ENCODE assay signal across 8 cellular contexts in genomic region chr12:75481774-75482173, GRCh38. TPM values are rescaled to one million over a fixed set of nuclear protein-coding genes. Genes with fewer than 3 reads are reported as not detected.
DNase-seq lines count a peak whose midpoint lies in the region; ATAC-seq and TF ChIP-seq lines count a peak whose summit lies in the region.

No MANE protein-coding gene starts in this region.

- H3K27ac ChIP-seq in BLaER1 treated with 17β-estradiol and CSF1 and Interleukin-3, amounts not matched to agents 10 nM and 100 nM, result peak overlapping the region; percentile 68 to 95 (median 89); a peak in 21 of 22 replicates
- H3K27ac ChIP-seq in breast epithelium, result peak overlapping the region; percentile 10 to 90

- TF ChIP-seq CTCF in breast epithelium (IDR thresholded peaks at IDR 0.05), result no peak

- no peaks in the 10 kb centered on the region for H3K27me3 ChIP-seq in BLaER1 treated with 17β-estradiol and CSF1 and Interleukin-3, amounts not matched to agents 10 nM and 100 nM
- H3K27me3 ChIP-seq in breast epithelium, result no peaks in the 10 kb centered on the region

- DNase-seq in KBM-7 (peak; percentile 62), breast epithelium (ENCODE audit: low spot score in 2 of 2) (no peak), RPMI8226 (no peak), NCI-H82 treated with DMSO at 0.1 percent for 48 hours (lab: John Stamatoyannopoulos, UW; ENCODE audit: unreplicated experiment) (no peak)
- DNase-seq in naive thymus-derived CD8-positive, alpha-beta T cell, result no peak

- H3K4me2 ChIP-seq in BLaER1 treated with 17β-estradiol and CSF1 and Interleukin-3, amounts not matched to agents 10 nM and 100 nM, result peak overlapping the region; percentile 57 to 96 (median 86)

- peak overlapping the region in 8 of 10 experiments; percentile 53 to 85 (median 74); a peak in 16 of 20 replicates for H3K4me3 ChIP-seq in BLaER1 treated with 17β-estradiol and CSF1 and Interleukin-3, amounts not matched to agents 10 nM and 100 nM
- peak overlapping the region; percentile 39 to 61 (median 54) for H3K4me3 ChIP-seq in breast epithelium

- peaks cover 0 to 6% (median 0%) of the 10 kb centered on the region in 11 experiments; a peak in 4 of 22 replicates for H3K9me3 ChIP-seq in BLaER1 treated with 17β-estradiol and CSF1 and Interleukin-3, amounts not matched to agents 10 nM and 100 nM (replicated peaks in 1 of 11)
- H3K9me3 ChIP-seq in breast epithelium, result no peaks in the 10 kb centered on the region

- ATAC-seq in naive thymus-derived CD8-positive, alpha-beta T cell, result no peak
- ATAC-seq in HG02759 (IDR thresholded peaks at IDR 0.05; ENCODE audit: unreplicated experiment) (no peak), HG03457 (IDR thresholded peaks at IDR 0.05; ENCODE audit: unreplicated experiment) (no peak)

- TF ChIP-seq POLR2A in breast epithelium (IDR thresholded peaks at IDR 0.05), result no peak

- H4K20me1 ChIP-seq in BLaER1 treated with 17β-estradiol and CSF1 and Interleukin-3, amounts not matched to agents 10 nM and 100 nM, result peaks cover 0 to 34% (median 0%) of the 10 kb centered on the region in 11 experiments; a peak in 9 of 22 replicates

- H3K27me3 Mint-ChIP-seq in naive thymus-derived CD8-positive, alpha-beta T cell, result peaks cover 0 to 1% (median 0%) of the 10 kb centered on the region in 5 donors

- peak overlapping the region in 10 of 11 experiments; percentile 52 to 93 (median 82); a peak in 19 of 22 replicates for H3K9ac ChIP-seq in BLaER1 treated with 17β-estradiol and CSF1 and Interleukin-3, amounts not matched to agents 10 nM and 100 nM

- intact Hi-C loops in breast epithelium (cut with DNase I; ENCODE audit: low total_unique reads), result no loop called here

- peaks cover 0 to 50% (median 12%) of the 10 kb centered on the region in 11 experiments; a peak in 13 of 22 replicates for H3K36me3 ChIP-seq in BLaER1 treated with 17β-estradiol and CSF1 and Interleukin-3, amounts not matched to agents 10 nM and 100 nM
- H3K36me3 ChIP-seq in breast epithelium, result no peaks in the 10 kb centered on the region

- peaks cover 42 to 92% (median 76%) of the 10 kb centered on the region in 4 donors for H3K4me1 Mint-ChIP-seq in naive thymus-derived CD8-positive, alpha-beta T cell

- in situ Hi-C loops in KBM-7 (cut with MboI; ENCODE audit: low pct_unique_long_range_greater_than_20kb, low sequenced_read_pairs), result no loop called here

- peak overlapping the region; percentile 74 to 100 (median 98) for H3K4me3 Mint-ChIP-seq in naive thymus-derived CD8-positive, alpha-beta T cell

- peak overlapping the region; percentile 94 to 99 (median 99) for H3K27ac Mint-ChIP-seq in naive thymus-derived CD8-positive, alpha-beta T cell

- H3K36me3 Mint-ChIP-seq in naive thymus-derived CD8-positive, alpha-beta T cell, result peaks cover 0 to 10% (median 0%) of the 10 kb centered on the region in 3 donors

- H3K9me3 Mint-ChIP-seq in naive thymus-derived CD8-positive, alpha-beta T cell, result no peaks in the 10 kb centered on the region

- POLR2A ChIA-PET in naive thymus-derived CD8-positive, alpha-beta T cell (lab: Charles Lee), result interaction anchor here (0.7 to 3.7 kb wide), 4 partner anchors 23 to 1282 kb away, joined by 4 to 27 read pairs (median 6); partner anchors contain the start of gene GLIPR1L2

- H3K4me1 ChIP-seq in BLaER1 treated with 17β-estradiol and CSF1 and Interleukin-3, amounts not matched to agents 10 nM and 100 nM, result peaks cover 44 to 84% (median 71%) of the 10 kb centered on the region in 10 experiments
- no peaks in the 10 kb centered on the region for H3K4me1 ChIP-seq in breast epithelium

RNA-seq across cellular contexts. Expression of gene GLIPR1, which starts 1.2 kb away (rescaled TPM):
- total RNA-seq in breast epithelium, result 10 to 100 TPM; 12.1 to 23.0 (median 17.0) TPM
- 10 to 100 TPM; 61.1 to 64.5 TPM for total RNA-seq in naive thymus-derived CD8-positive, alpha-beta T cell
- polyA plus RNA-seq in naive thymus-derived CD8-positive, alpha-beta T cell, result 100 to 1,000 TPM in 1 of 3 donors, 10 to 100 TPM in 2; 51.2 to 117 (median 58.6) TPM

RNA-seq across cellular contexts. Expression of gene KRR1, which starts 29.6 kb away (rescaled TPM):
- total RNA-seq in breast epithelium, result 10 to 100 TPM; 34.1 to 56.9 (median 36.4) TPM
- total RNA-seq in naive thymus-derived CD8-positive, alpha-beta T cell, result 10 to 100 TPM; 79.3 to 80.4 TPM
- 10 to 100 TPM; 64.8 to 71.0 (median 66.7) TPM for polyA plus RNA-seq in naive thymus-derived CD8-positive, alpha-beta T cell
